ENCODE assay signal across 13 cellular contexts in genomic region chr3:168616901-168617300, GRCh38.
"Had no signal": no experiment of that assay in that cellular context is flagged by ENCODE, and none has a peak within 500 bp of the region (broad histone marks: within the 10 kb centered on the region; RNA-seq: fewer than 3 reads in every experiment).

No MANE protein-coding gene starts in this region.

- DNase-seq: activated CD4-positive, alpha-beta memory T cell treated with anti-CD3 and anti-CD28 coated beads, Interleukin-2, amount 10 ng/mL, durations not matched to agents 7 days and 5 days; activated effector memory CD4-positive, alpha-beta T cell treated with Interleukin-2 at 50 U/mL for 16 hours; activated naive CD4-positive, alpha-beta T cell treated with anti-CD3 and anti-CD28 coated beads, Interleukin-2, amount 50 U/mL, for 16 hours; activated T-cell treated with anti-CD3 and anti-CD28 coated beads, Interleukin-2, amount 50 U/mL, for 24 hours; hippocampal formation; immature natural killer cell; sigmoid colon; spleen; stimulated activated naive CD8-positive, alpha-beta T cell treated with anti-CD3 and anti-CD28 coated beads, Interleukin-15, amount 100 ng/mL, for 72 hours; T-helper 9 cell had no signal

- H3K9ac ChIP-seq: parathyroid adenoma had no signal

- H3K4me3 ChIP-seq: esophagus muscularis mucosa, sigmoid colon, spleen had no signal

- H3K36me3 ChIP-seq: esophagus muscularis mucosa, sigmoid colon, spleen had no signal

- H3K4me1 ChIP-seq: esophagus muscularis mucosa, parathyroid adenoma, sigmoid colon, spleen had no signal

- H3K4me1 Mint-ChIP-seq: activated CD4-positive, alpha-beta memory T cell treated with anti-CD3 and anti-CD28 coated beads, Interleukin-2, amount 10 ng/mL, durations not matched to agents 7 days and 5 days; immature natural killer cell; stimulated activated naive CD8-positive, alpha-beta T cell treated with anti-CD3 and anti-CD28 coated beads, Interleukin-15, amount 100 ng/mL, for 72 hours had no signal

- H3K27ac ChIP-seq: esophagus muscularis mucosa, parathyroid adenoma, sigmoid colon, spleen had no signal

- H3K27ac Mint-ChIP-seq: activated CD4-positive, alpha-beta memory T cell treated with anti-CD3 and anti-CD28 coated beads, Interleukin-2, amount 10 ng/mL, durations not matched to agents 7 days and 5 days; activated T-cell treated with anti-CD3 and anti-CD28 coated beads, Interleukin-2, amount 50 U/mL, for 24 hours; immature natural killer cell; stimulated activated naive CD8-positive, alpha-beta T cell treated with anti-CD3 and anti-CD28 coated beads, Interleukin-15, amount 100 ng/mL, for 72 hours; type B pancreatic cell had no signal

- H3K27me3 Mint-ChIP-seq: activated CD4-positive, alpha-beta memory T cell treated with anti-CD3 and anti-CD28 coated beads, Interleukin-2, amount 10 ng/mL, durations not matched to agents 7 days and 5 days; activated T-cell treated with anti-CD3 and anti-CD28 coated beads, Interleukin-2, amount 50 U/mL, for 24 hours; stimulated activated naive CD8-positive, alpha-beta T cell treated with anti-CD3 and anti-CD28 coated beads, Interleukin-15, amount 100 ng/mL, for 72 hours had no signal

- H3K27me3 ChIP-seq: esophagus muscularis mucosa, sigmoid colon, spleen had no signal

- H3K9me3 Mint-ChIP-seq: activated CD4-positive, alpha-beta memory T cell treated with anti-CD3 and anti-CD28 coated beads, Interleukin-2, amount 10 ng/mL, durations not matched to agents 7 days and 5 days; activated T-cell treated with anti-CD3 and anti-CD28 coated beads, Interleukin-2, amount 50 U/mL, for 24 hours; stimulated activated naive CD8-positive, alpha-beta T cell treated with anti-CD3 and anti-CD28 coated beads, Interleukin-15, amount 100 ng/mL, for 72 hours; type B pancreatic cell had no signal

- H3K9me3 ChIP-seq: esophagus muscularis mucosa, sigmoid colon, spleen had no signal

- H3K36me3 Mint-ChIP-seq: immature natural killer cell, type B pancreatic cell had no signal

- H3K4me3 Mint-ChIP-seq: activated CD4-positive, alpha-beta memory T cell treated with anti-CD3 and anti-CD28 coated beads, Interleukin-2, amount 10 ng/mL, durations not matched to agents 7 days and 5 days; activated T-cell treated with anti-CD3 and anti-CD28 coated beads, Interleukin-2, amount 50 U/mL, for 24 hours; immature natural killer cell; stimulated activated naive CD8-positive, alpha-beta T cell treated with anti-CD3 and anti-CD28 coated beads, Interleukin-15, amount 100 ng/mL, for 72 hours; type B pancreatic cell had no signal

- ATAC-seq: stimulated activated naive CD8-positive, alpha-beta T cell treated with anti-CD3 and anti-CD28 coated beads, Interleukin-15, amount 100 ng/mL, for 72 hours had no signal
